8 cellular contexts compared by ENCODE assay signal in the genomic region with DNA sequence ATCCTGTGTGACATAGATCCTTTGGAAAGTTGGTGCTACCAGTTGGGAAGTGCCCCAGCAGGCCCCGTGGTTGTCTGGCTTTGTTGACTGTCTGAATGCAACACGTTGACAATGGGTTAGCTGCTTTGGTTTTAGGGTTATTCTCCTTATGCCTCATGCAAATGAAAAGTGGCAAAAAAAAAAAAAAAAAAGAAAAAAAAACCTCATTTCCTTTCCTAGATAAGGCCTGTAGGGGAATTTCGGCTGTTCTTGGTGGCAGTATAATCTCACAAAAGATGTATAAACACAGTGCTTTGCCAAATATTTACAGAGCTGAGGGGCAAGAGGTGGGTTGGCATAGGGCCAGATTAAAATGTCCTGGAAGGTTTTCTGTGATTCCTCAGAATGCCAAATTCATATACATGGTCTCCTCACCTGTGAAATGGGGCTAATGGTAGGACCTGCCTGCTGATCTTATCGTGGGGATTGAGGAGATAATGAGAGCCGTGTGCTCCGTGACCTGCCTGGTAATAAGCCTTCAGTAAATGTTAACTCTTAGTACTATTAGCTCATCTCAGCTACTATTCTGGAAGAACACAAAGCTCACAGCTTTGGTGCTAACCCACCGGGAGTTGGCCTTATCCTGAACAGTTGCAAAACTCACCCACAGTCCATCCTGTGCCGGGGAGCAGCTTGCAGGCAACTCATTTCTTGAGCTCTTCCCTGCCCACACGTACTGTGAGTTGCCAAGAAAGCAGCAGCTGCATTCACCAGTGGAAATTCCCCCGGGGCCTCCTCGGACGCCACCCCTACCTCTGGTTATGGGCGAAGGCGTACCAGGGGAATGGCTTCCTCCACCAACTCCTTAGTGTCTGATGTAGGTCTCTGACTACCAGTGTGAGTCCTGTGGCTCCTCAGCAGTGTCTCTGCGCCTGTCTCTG.
DNase-seq lines count a peak whose midpoint lies in the region; ATAC-seq and TF ChIP-seq lines count a peak whose summit lies in the region.

No MANE protein-coding gene starts in this region.

- H3K27me3 ChIP-seq in MM.1S (replicated peaks; ENCODE audit: insufficient read depth, low read length), result no peaks in the 10 kb centered on the region

- no peak for TF ChIP-seq CTCF in MM.1S (IDR thresholded peaks at IDR 0.05; ENCODE audit: low read length)

- H3K27ac ChIP-seq in MM.1S (ENCODE audit: low read length), result peak overlapping the region; percentile 74

- peak overlapping the region; percentile 23; the same call in 1 of the 2 replicates for H3K9ac ChIP-seq in MM.1S (ENCODE audit: low read length)

- H3K27ac Mint-ChIP-seq in activated naive CD8-positive, alpha-beta T cell treated with anti-CD3 and anti-CD28 coated beads, Interleukin-2, amount 50 U/mL, for 24 hours, result peak overlapping the region; percentile 76

- H3K9me3 Mint-ChIP-seq in activated naive CD8-positive, alpha-beta T cell treated with anti-CD3 and anti-CD28 coated beads, Interleukin-2, amount 50 U/mL, for 24 hours, result peaks cover 5% of the 10 kb centered on the region

- DNase-seq in MM.1S (peak; percentile 86), AG08395 (ENCODE audit: low spot score) (no peak), AG08396 (ENCODE audit: low spot score) (no peak), NCI-H510A treated with DMSO at 0.1 percent for 48 hours (lab: John Stamatoyannopoulos, UW) (no peak)
- peak; percentile 60 for DNase-seq in activated naive CD8-positive, alpha-beta T cell treated with anti-CD3 and anti-CD28 coated beads, Interleukin-2, amount 50 U/mL, for 24 hours
- peak; percentile 52 for DNase-seq in stimulated activated CD4-positive, alpha-beta T cell treated with anti-CD3 and anti-CD28 coated beads, Interleukin-12 subunit alpha, Interleukin-12 subunit beta, amount 100 ng/mL, for 4 hours

- peak overlapping the region; percentile 2; the same call in 1 of the 2 replicates for H3K4me3 ChIP-seq in MM.1S (ENCODE audit: low read length)

- peak overlapping the region; percentile 45 for H3K4me3 Mint-ChIP-seq in activated naive CD8-positive, alpha-beta T cell treated with anti-CD3 and anti-CD28 coated beads, Interleukin-2, amount 50 U/mL, for 24 hours

- H3K36me3 Mint-ChIP-seq in activated naive CD8-positive, alpha-beta T cell treated with anti-CD3 and anti-CD28 coated beads, Interleukin-2, amount 50 U/mL, for 24 hours (ENCODE audit: low read depth), result peaks cover 20% of the 10 kb centered on the region

- peaks cover 18% of the 10 kb centered on the region; the same call in 1 of the 2 replicates for H3F3A ChIP-seq in MM.1S (ENCODE audit: insufficient read depth, low read length)

- H3K9me3 ChIP-seq in MM.1S (replicated peaks; ENCODE audit: insufficient read depth, low read length), result no peaks in the 10 kb centered on the region

- H3K79me2 ChIP-seq in MM.1S (ENCODE audit: low read length), result no peaks in the 10 kb centered on the region

- H3K4me1 ChIP-seq in MM.1S (ENCODE audit: low read length), result peaks cover 49% of the 10 kb centered on the region

- ATAC-seq in GM18502 (IDR thresholded peaks at IDR 0.05; ENCODE audit: poor library complexity, unreplicated experiment), result peak; percentile 76
- peak; percentile 58 for ATAC-seq in GM21576 (IDR thresholded peaks at IDR 0.05; ENCODE audit: unreplicated experiment)
- peak; percentile 80 for ATAC-seq in activated naive CD8-positive, alpha-beta T cell treated with anti-CD3 and anti-CD28 coated beads, Interleukin-2, amount 50 U/mL, for 24 hours

- H3K4me1 Mint-ChIP-seq in activated naive CD8-positive, alpha-beta T cell treated with anti-CD3 and anti-CD28 coated beads, Interleukin-2, amount 50 U/mL, for 24 hours, result peaks cover 53% of the 10 kb centered on the region

- H3K36me3 ChIP-seq in MM.1S (replicated peaks; ENCODE audit: insufficient read depth, low read length), result no peaks in the 10 kb centered on the region

- no peaks in the 10 kb centered on the region for H3K27me3 Mint-ChIP-seq in activated naive CD8-positive, alpha-beta T cell treated with anti-CD3 and anti-CD28 coated beads, Interleukin-2, amount 50 U/mL, for 24 hours

- H4K20me1 ChIP-seq in MM.1S (ENCODE audit: insufficient read depth, low read length), result no peaks in the 10 kb centered on the region

- H3K9me2 ChIP-seq in MM.1S (replicated peaks; ENCODE audit: insufficient read depth, low read length), result no peaks in the 10 kb centered on the region

- peak overlapping the region; percentile 58 for H3K4me2 ChIP-seq in MM.1S (ENCODE audit: low read depth, low read length)

- H2AFZ ChIP-seq in MM.1S (ENCODE audit: low read length), result peak overlapping the region; percentile 36; the same call in 1 of the 2 replicates

Comparison
In these comparisons a context has a peak if more than half of its experiments do, and no peak if none do; other contexts are left out.
1. DNase-seq: peak in MM.1S (single experiment), activated naive CD8-positive, alpha-beta T cell treated with anti-CD3 and anti-CD28 coated beads, Interleukin-2, amount 50 U/mL, for 24 hours (single experiment) and stimulated activated CD4-positive, alpha-beta T cell treated with anti-CD3 and anti-CD28 coated beads, Interleukin-12 subunit alpha, Interleukin-12 subunit beta, amount 100 ng/mL, for 4 hours (single experiment); none in AG08395 (single experiment), AG08396 (single experiment) and NCI-H510A treated with DMSO at 0.1 percent for 48 hours (single experiment).
2. Peak in every context shown above with its lines, with median percentiles within 50 percentile points of each other: ATAC-seq.